In the genomic region with DNA sequence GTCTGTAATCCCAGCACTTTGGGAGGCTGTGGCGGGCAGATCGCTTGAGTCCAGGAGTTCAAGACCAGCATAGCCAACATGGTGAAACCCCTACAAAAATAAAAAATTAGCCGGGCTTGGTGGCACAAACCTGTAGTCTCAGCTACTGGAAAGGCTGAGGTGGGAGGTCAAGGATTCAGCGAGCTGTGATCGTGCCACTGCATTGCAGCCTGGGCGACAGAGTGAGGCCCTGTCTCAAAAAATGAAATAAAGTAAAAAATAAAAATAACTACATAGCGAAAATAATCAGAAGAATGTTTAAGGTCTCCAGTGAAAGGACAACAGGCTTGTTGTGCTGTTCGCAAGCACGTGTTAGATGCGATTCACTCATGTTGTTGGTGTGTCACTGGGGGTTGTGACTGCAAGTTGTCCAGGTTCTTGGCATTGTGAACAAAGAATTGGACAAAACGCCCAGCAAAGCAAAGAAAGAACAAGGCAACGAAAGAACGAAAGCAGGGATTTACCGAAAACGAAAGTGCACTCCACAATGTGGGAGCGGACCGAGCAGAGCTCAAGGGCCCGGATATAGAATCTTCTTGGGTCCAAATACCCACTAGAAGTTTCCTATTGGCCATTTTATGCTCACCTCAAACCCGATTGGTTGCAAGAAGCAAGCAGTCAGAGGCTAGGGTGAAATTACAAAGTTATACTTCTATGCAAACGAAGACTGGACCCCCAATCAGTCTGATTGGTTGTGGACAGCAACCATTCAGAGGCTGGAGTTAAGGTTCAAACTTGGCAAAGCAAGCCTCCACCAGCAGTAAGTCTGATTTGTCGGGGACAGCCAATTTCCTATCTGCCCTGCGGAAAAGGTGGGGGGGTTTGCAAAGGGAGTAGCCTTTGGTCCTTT, we compare ENCODE assay signal across 8 cellular contexts. TPM values are rescaled to one million over a fixed set of nuclear protein-coding genes. Genes with fewer than 3 reads are reported as not detected.
DNase-seq lines count a peak whose midpoint lies in the region; ATAC-seq, FAIRE-seq and TF ChIP-seq lines count a peak whose summit lies in the region.

No MANE protein-coding gene starts in this region.

- H3K9ac ChIP-seq in GM12878 (ENCODE audit: control insufficient read depth, insufficient read depth, low read length) (peak overlapping the region; percentile 93), liver (ENCODE audit: low read depth in 1 of 2, low read length in 2 of 2) (peak overlapping the region; percentile 87 to 92)

- peaks cover 2% of the 10 kb centered on the region; the same call in 1 of the 2 replicates for H3K4me1 ChIP-seq in GM12878 (ENCODE audit: control insufficient read depth, insufficient read depth, low read length)
- H3K4me1 ChIP-seq in liver (ENCODE audit: control insufficient read depth in 4 of 4, insufficient read depth in 4 of 4, low read length in 3 of 4) = peaks cover 5 to 25% (median 12%) of the 10 kb centered on the region in 4 donors
- peaks cover 0 to 48% (median 23%) of the 10 kb centered on the region in 4 donors for H3K4me1 ChIP-seq in tibial artery

- no peak for FAIRE-seq in GM12878 (lab: Jason Lieb, UNC)

- no peak for TF ChIP-seq CTCF in AG09319 (IDR thresholded peaks at IDR 0.05; ENCODE audit: low read depth, low read length)
- TF ChIP-seq CTCF in GM12878 (IDR thresholded peaks at IDR 0.05 in 2 of 3, conservative IDR thresholded peaks at IDR 0.05 in 1 of 3; ENCODE audit: control insufficient read depth in 2 of 3, extremely low read depth in 1 of 3, insufficient read depth in 1 of 3, low read depth in 3 of 3, low read length in 3 of 3) = no peak
- TF ChIP-seq CTCF in liver (IDR thresholded peaks at IDR 0.05; ENCODE audit: low read depth, low read length, missing input control) = no peak
- TF ChIP-seq CTCF in tibial artery (IDR thresholded peaks at IDR 0.05) = no peak

- RAD21 ChIA-PET in GM12878 (lab: Charles Lee; ENCODE audit: unreplicated experiment) = no interaction called here

- H3K79me2 ChIP-seq in GM12878 (ENCODE audit: control insufficient read depth, insufficient read depth, low read length) = peaks cover 40% of the 10 kb centered on the region

- DNase-seq in AG09319 (ENCODE audit: extremely low read depth, low read depth) (peak; percentile 25), NCI-H2227 (lab: John Stamatoyannopoulos, UW; ENCODE audit: unreplicated experiment) (peak; percentile 72), GM12878 (ENCODE audit: low read depth, low spot score) (peak; percentile 23), tibial artery (no peak), 8988T (no peak)
- no peak for DNase-seq in activated effector memory CD4-positive, alpha-beta T cell treated with anti-CD3 and anti-CD28 coated beads, Interleukin-2, amount 50 U/mL, for 16 hours

- peak overlapping the region; percentile 56 for H3K4me3 ChIP-seq in GM12878
- H3K4me3 ChIP-seq in liver (ENCODE audit: low read depth in 1 of 3, low read length in 3 of 3) = peak overlapping the region; percentile 70 to 96 (median 86)
- peak overlapping the region; percentile 69 to 74 for H3K4me3 ChIP-seq in tibial artery

- H3K9me3 ChIP-seq in GM12878 (replicated peaks; ENCODE audit: control insufficient read depth, insufficient read depth, low read length) = no peaks in the 10 kb centered on the region
- no peaks in the 10 kb centered on the region for H3K9me3 ChIP-seq in liver (ENCODE audit: control insufficient read depth in 4 of 4, low read length in 3 of 4)
- H3K9me3 ChIP-seq in tibial artery = no peaks in the 10 kb centered on the region

- H3K4me2 ChIP-seq in GM12878 (ENCODE audit: control insufficient read depth, insufficient read depth) = peak overlapping the region; percentile 90

- H3K27me3 ChIP-seq in GM12878 (replicated peaks in 1 of 2; ENCODE audit: control insufficient read depth in 2 of 2, insufficient read depth in 2 of 2, low read length in 1 of 2) = no peaks in the 10 kb centered on the region
- H3K27me3 ChIP-seq in liver (ENCODE audit: control insufficient read depth in 4 of 4, insufficient read depth in 4 of 4, low read length in 3 of 4) = no peaks in the 10 kb centered on the region
- H3K27me3 ChIP-seq in tibial artery = no peaks in the 10 kb centered on the region

- in situ Hi-C loops in GM12878 (cut with MboI) = no loop called here

- ATAC-seq in GM19438 (IDR thresholded peaks at IDR 0.05; ENCODE audit: low read depth, unreplicated experiment) = peak; percentile 1
- peak; percentile 46 for ATAC-seq in GM12878

- peak overlapping the region; percentile 72 for H2AFZ ChIP-seq in GM12878 (ENCODE audit: control insufficient read depth, low read depth, low read length)

- no peak for TF ChIP-seq EP300 in GM12878 (IDR thresholded peaks at IDR 0.05; ENCODE audit: borderline replicate concordance in 1 of 2, control insufficient read depth in 1 of 2, low read depth in 2 of 2, low read length in 2 of 2)

- BruUV-seq in GM12878 (replicated peaks; lab: Mats Ljungman, UMichigan) = TSS peak; percentile 98

- CTCF ChIA-PET in GM12878 (lab: Yijun Ruan, JAX) = no interaction called here

- H3K36me3 ChIP-seq in GM12878 (ENCODE audit: control insufficient read depth in 2 of 2, insufficient read depth in 2 of 2, low read length in 1 of 2) (no peaks in the 10 kb centered on the region), liver (ENCODE audit: control insufficient read depth in 4 of 4, insufficient read depth in 3 of 4, low read depth in 1 of 4, low read length in 3 of 4) (no peaks in the 10 kb centered on the region), tibial artery (no peaks in the 10 kb centered on the region)

- TF ChIP-seq RAD21 in GM12878 (IDR thresholded peaks at IDR 0.05; ENCODE audit: insufficient read depth, low read depth, low read length) (no peak), liver (IDR thresholded peaks at IDR 0.05) (no peak)

- POLR2A ChIA-PET in GM12878 (lab: Charles Lee) = interaction anchor here (0.6 to 1.8 kb wide), 4 partner anchors 18 to 722 kb away, joined by 3 to 4 read pairs (median 4); a partner anchor contains a TSS

- no peaks in the 10 kb centered on the region for H4K20me1 ChIP-seq in GM12878 (ENCODE audit: control insufficient read depth, insufficient read depth)

- SMC1A ChIA-PET in GM12878 (lab: Charles Lee; ENCODE audit: uncharacterized antibody, unreplicated experiment) = interaction anchor here (1.0 to 4.3 kb wide), 2 partner anchors 11 to 15 kb away, joined by 3 to 22 read pairs; no protein-coding TSS in a partner anchor

- 88% methylated on average over 22 of the region's 22 CpGs for WGBS in GM12878 (ENCODE audit: insufficient coverage, insufficient replicate concordance, low lambda C conversion rate, missing lambda C conversion rate)
- WGBS in liver = 78% methylated on average over 22 of the region's 22 CpGs

- TF ChIP-seq POLR2A in GM12878 (IDR thresholded peaks at IDR 0.05; ENCODE audit: low read depth, low read length) = no peak

- H3K27ac ChIP-seq in GM12878 (ENCODE audit: control insufficient read depth, insufficient read depth) (peak overlapping the region; percentile 91), liver (ENCODE audit: low read depth in 1 of 2, low read length in 2 of 2) (peak overlapping the region; percentile 88 to 92), tibial artery (peak overlapping the region; percentile 82 to 87)

- intact Hi-C loops in GM12878 (cut with micrococcal nuclease; ENCODE audit: unreplicated experiment) (loop anchor here (2.0 kb wide), 1 partner anchor 131 kb away; a partner anchor contains a TSS), tibial artery (cut with DNase I; ENCODE audit: low total_unique reads) (no loop called here)

TF ChIP-seq in GM12878, 131 proteins besides CTCF, POLR2A, EP300 and RAD21 (continues in another document):
- no peak for TF ChIP-seq YY1 (IDR thresholded peaks at IDR 0.05; ENCODE audit: low read depth, low read length)

TF ChIP-seq in liver, 16 proteins besides CTCF, POLR2A, EP300 and RAD21:
- TF ChIP-seq HNF4A (conservative IDR thresholded peaks at IDR 0.05) = no peak
- peak in 1 of 2 donors; percentile 2 for TF ChIP-seq EGR1 (IDR thresholded peaks at IDR 0.05; ENCODE audit: low read depth in 2 of 2)

RNA-seq across cellular contexts. Expression of a gene that starts 0.8 kb away (rescaled TPM):
- 113 and 123 TPM in 2 replicates for total RNA-seq in GM12878 (2013; cell fraction: nucleolus; rRNA removed)
- total RNA-seq in GM12878 (2014; rRNA removed) (56.6 and 63.7 TPM in 2 replicates), GM12878 (2014; rRNA removed; fragmentation: Illumina TruSeq; extraction: Trizol) (66.9 and 67.6 TPM in 2 replicates), GM12878 (2021) (85.6 and 87.9 TPM in 2 replicates), liver (10 to 100 TPM; 28.0 to 75.8 TPM)
- polyA plus RNA-seq in GM12878 (2011; ENCODE audit: low read depth) = 32.3 TPM
- polyA plus RNA-seq in GM12878 (2011; rRNA removed) (96.4 and 116 TPM in 2 replicates), GM12878 (2014; fragmentation: Illumina TruSeq; extraction: Trizol) (103 and 125 TPM in 2 replicates), GM12878 (2014; fragmentation: Nextera tagmentation; extraction: Ambion mirVana) (10 to 100 TPM; 22.2 to 29.1 TPM), GM12878 (2014; rRNA removed) (61.8 and 69.9 TPM in 2 replicates), GM12878 (2016; fragmentation: Nextera tagmentation; extraction: Ambion mirVana) (100 to 1,000 TPM; 102 to 106 TPM), liver (10 to 100 TPM; 47.9 to 82.4 TPM)
- 63.2 and 75.9 TPM in 2 replicates for polyA plus RNA-seq in GM12878 (2011; cell fraction: cytosol; rRNA removed)
- 46.2 and 64.3 TPM in 2 replicates for polyA plus RNA-seq in GM12878 (2011; cell fraction: nucleus; rRNA removed)
- 39.2 and 46.5 TPM in 2 replicates for polyA plus RNA-seq in GM12878 (2012)
- 65.3 and 72.5 TPM in 2 replicates for polyA minus RNA-seq in GM12878 (2011; rRNA and poly(A)+ RNA removed)
- 29.0 and 39.8 TPM in 2 replicates for polyA minus RNA-seq in GM12878 (2011; cell fraction: cytosol; rRNA and poly(A)+ RNA removed)
- polyA minus RNA-seq in GM12878 (2011; cell fraction: nucleus; rRNA and poly(A)+ RNA removed) = 24.8 and 34.3 TPM in 2 replicates

Comparison
In these comparisons a context has a peak if more than half of its experiments do, and no peak if none do; other contexts are left out.
1. DNase-seq: peak in AG09319 (single experiment), NCI-H2227 (single experiment) and GM12878 (single experiment); none in tibial artery (0 of 2), activated effector memory CD4-positive, alpha-beta T cell treated with anti-CD3 and anti-CD28 coated beads, Interleukin-2, amount 50 U/mL, for 16 hours (single experiment) and 8988T (single experiment).
2. Peak in every context shown above with its lines, with median percentiles within 50 percentile points of each other: H3K27ac ChIP-seq and H3K4me3 ChIP-seq.